Comparison of ENCODE assay signal across 9 cellular contexts in the genomic region with DNA sequence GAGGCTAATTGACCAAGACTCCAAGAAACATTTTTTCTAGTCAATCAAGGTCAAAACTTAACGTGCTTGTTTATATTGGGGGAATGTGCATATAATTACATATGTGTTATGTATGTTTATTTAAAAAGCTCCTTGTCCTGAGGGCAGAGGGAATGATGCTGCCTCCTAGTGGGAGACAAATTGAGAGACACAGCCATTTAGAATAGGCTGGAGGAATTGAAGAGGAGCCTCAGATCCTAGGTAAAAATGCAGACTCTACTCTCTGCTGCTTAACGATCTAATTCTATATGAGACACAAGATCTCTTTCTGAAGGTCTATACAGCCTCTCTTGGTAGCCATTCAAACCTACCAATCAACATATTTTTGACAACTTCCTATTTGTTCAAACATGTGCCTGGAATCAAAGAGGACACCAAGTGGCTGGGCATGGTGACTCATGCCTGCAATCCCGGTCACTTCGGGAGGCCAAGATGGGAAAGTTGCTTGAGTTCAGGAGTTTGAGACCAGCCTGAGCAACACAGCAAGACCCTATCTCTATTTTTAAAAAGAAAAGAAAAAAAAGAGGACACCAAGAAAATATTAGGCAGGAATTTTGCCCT.
DNase-seq lines count a peak whose midpoint lies in the region; ATAC-seq and TF ChIP-seq lines count a peak whose summit lies in the region.
"Had no signal": no experiment of that assay in that cellular context is flagged by ENCODE, and none has a peak within 500 bp of the region (broad histone marks: within the 10 kb centered on the region; RNA-seq: fewer than 3 reads in every experiment).

No MANE protein-coding gene starts in this region.

- no peak overlapping the region for H3K4me3 ChIP-seq in OCI-LY7 (ENCODE audit: low read depth, low read length, poor library complexity, severe bottlenecking)
- H3K4me3 ChIP-seq in subcutaneous abdominal adipose tissue (ENCODE audit: low read depth in 1 of 5, low read length in 5 of 5), result no peak overlapping the region
- no peak overlapping the region for H3K4me3 ChIP-seq in neuronal stem cell (ENCODE audit: low read length in 2 of 2)

- H3K27me3 ChIP-seq in foreskin keratinocyte (no peaks in the 10 kb centered on the region), subcutaneous abdominal adipose tissue (ENCODE audit: control insufficient read depth in 5 of 5, insufficient read depth in 4 of 5, low read length in 5 of 5) (no peaks in the 10 kb centered on the region), neuronal stem cell (ENCODE audit: control insufficient read depth in 3 of 3, insufficient read depth in 3 of 3, low read depth in 1 of 3, low read length in 3 of 3) (peaks cover 0 to 9% (median 0%) of the 10 kb centered on the region in 3 experiments)

- peak; percentile 52 for TF ChIP-seq CTCF in GM13977 (IDR thresholded peaks at IDR 0.05; ENCODE audit: extremely low read depth, insufficient read depth, missing control alignments)
- TF ChIP-seq CTCF in OCI-LY7 (conservative IDR thresholded peaks at IDR 0.05; ENCODE audit: low read length), result peak; percentile 42; the same call in 1 of the 2 replicates
- TF ChIP-seq CTCF in foreskin keratinocyte (conservative IDR thresholded peaks at IDR 0.05), result peak; percentile 65

- H4K91ac ChIP-seq in neuronal stem cell (ENCODE audit: low read depth, low read length, poor library complexity), result no peak overlapping the region

- H3K4me2 ChIP-seq in OCI-LY7 (ENCODE audit: low read length), result no peak overlapping the region
- no peak overlapping the region for H3K4me2 ChIP-seq in neuronal stem cell (ENCODE audit: insufficient read depth, low read length, poor library complexity, severe bottlenecking)

- peak; percentile 43 for ATAC-seq in foreskin keratinocyte
- ATAC-seq in GM18867 (IDR thresholded peaks at IDR 0.05; ENCODE audit: unreplicated experiment), result no peak

- no peak overlapping the region for H2BK12ac ChIP-seq in neuronal stem cell (ENCODE audit: low read length)

- in situ Hi-C loops in GM13977 (cut with MboI; ENCODE audit: low pct_unique_long_range_greater_than_20kb, low sequenced_read_pairs, unreplicated experiment), result no loop called here

- H3K14ac ChIP-seq in neuronal stem cell (ENCODE audit: low read length), result no peak overlapping the region

- H3K9me3 ChIP-seq in OCI-LY7 (ENCODE audit: low read length), result no peaks in the 10 kb centered on the region
- H3K9me3 ChIP-seq in subcutaneous abdominal adipose tissue (ENCODE audit: control insufficient read depth in 5 of 5, low read length in 5 of 5), result no peaks in the 10 kb centered on the region
- no peaks in the 10 kb centered on the region for H3K9me3 ChIP-seq in neuronal stem cell (replicated peaks in 1 of 2; ENCODE audit: control insufficient read depth in 2 of 2, insufficient read depth in 1 of 2, low read depth in 1 of 2, low read length in 2 of 2)

- H4K8ac ChIP-seq in neuronal stem cell (ENCODE audit: low read depth, low read length), result no peak overlapping the region

- H3K27ac ChIP-seq in OCI-LY7 (ENCODE audit: low read depth, low read length, poor library complexity, severe bottlenecking), result no peak overlapping the region
- H3K27ac ChIP-seq in foreskin keratinocyte, result no peak overlapping the region
- peak overlapping the region; percentile 11 for H3K27ac ChIP-seq in subcutaneous abdominal adipose tissue (ENCODE audit: low read depth, low read length)
- H3K27ac ChIP-seq in neuronal stem cell (replicated peaks; ENCODE audit: low read length), result no peak overlapping the region

- no peaks in the 10 kb centered on the region for H4K20me1 ChIP-seq in OCI-LY7 (ENCODE audit: insufficient read depth, low read length)

- H2BK15ac ChIP-seq in neuronal stem cell (ENCODE audit: low read length), result no peak overlapping the region

- WGBS in neuronal stem cell (ENCODE audit: extremely low coverage in 2 of 2, insufficient read length in 2 of 2, insufficient replicate concordance in 1 of 2), 2 donors, result no CpG with 5 or more reads among the region's 4 CpGs

- no peaks in the 10 kb centered on the region for H3K79me2 ChIP-seq in OCI-LY7 (ENCODE audit: insufficient read depth, low read depth, low read length)

- H3K9me2 ChIP-seq in OCI-LY7 (ENCODE audit: insufficient read depth, low read length), result no peaks in the 10 kb centered on the region

- H2AFZ ChIP-seq in OCI-LY7 (ENCODE audit: low read length) (no peak overlapping the region), neuronal stem cell (ENCODE audit: low read length) (no peak overlapping the region)

- no peak overlapping the region for H2BK5ac ChIP-seq in neuronal stem cell (ENCODE audit: low read length)

- H3K4me1 ChIP-seq in OCI-LY7 (ENCODE audit: insufficient read depth, low read length, poor library complexity, severe bottlenecking) (no peaks in the 10 kb centered on the region), foreskin keratinocyte (peaks cover 3% of the 10 kb centered on the region), subcutaneous abdominal adipose tissue (ENCODE audit: control insufficient read depth in 5 of 5, insufficient read depth in 5 of 5, low read length in 5 of 5) (peaks cover 2 to 48% (median 38%) of the 10 kb centered on the region in 5 donors), neuronal stem cell (ENCODE audit: control insufficient read depth in 2 of 2, insufficient read depth in 1 of 2, low read depth in 1 of 2, low read length in 2 of 2) (no peaks in the 10 kb centered on the region)

- CTCF ChIA-PET in OCI-LY7 (lab: Charles Lee; ENCODE audit: unreplicated experiment), result no interaction called here

- no peak overlapping the region for H2AK5ac ChIP-seq in neuronal stem cell (ENCODE audit: low read depth, low read length)

- POLR2A ChIA-PET in OCI-LY7 (lab: Charles Lee), result no interaction called here

- no peak overlapping the region for H2BK120ac ChIP-seq in neuronal stem cell (ENCODE audit: low read depth, low read length)

- no peak overlapping the region for H3K23ac ChIP-seq in neuronal stem cell (ENCODE audit: low read depth, low read length, poor library complexity)

- BruUV-seq in OCI-LY7 (replicated peaks; lab: Mats Ljungman, UMichigan), result no TSS peak

- intact Hi-C loops in OCI-LY7 (cut with micrococcal nuclease; ENCODE audit: unreplicated experiment), result no loop called here

- H3K36me3 ChIP-seq in OCI-LY7 (ENCODE audit: insufficient read depth, low read length), result no peaks in the 10 kb centered on the region
- H3K36me3 ChIP-seq in subcutaneous abdominal adipose tissue (ENCODE audit: control insufficient read depth in 5 of 5, insufficient read depth in 5 of 5, low read length in 5 of 5), result no peaks in the 10 kb centered on the region
- no peaks in the 10 kb centered on the region for H3K36me3 ChIP-seq in neuronal stem cell (replicated peaks in 1 of 2; ENCODE audit: control insufficient read depth in 2 of 2, insufficient read depth in 2 of 2, low read length in 2 of 2)

- no peak overlapping the region for H3K4ac ChIP-seq in neuronal stem cell (ENCODE audit: low read length)

- H3K9ac ChIP-seq in subcutaneous abdominal adipose tissue (ENCODE audit: low read length in 5 of 5) (peak overlapping the region in 1 of 5 donors; percentile 57), neuronal stem cell (ENCODE audit: low read depth, low read length, poor library complexity) (no peak overlapping the region)

- H3K79me1 ChIP-seq in neuronal stem cell (ENCODE audit: low read depth, low read length), result no peaks in the 10 kb centered on the region

- DNase-seq in GM13977 (ENCODE audit: low spot score), result peak; percentile 6
- DNase-seq in OCI-LY7 (ENCODE audit: low spot score), result no peak
- DNase-seq in foreskin keratinocyte, result no peak
- DNase-seq in stimulated activated naive CD4-positive, alpha-beta T cell treated with Interleukin-2 at 50 U/mL for 16 hours (lab: John Stamatoyannopoulos, UW), result no peak
- DNase-seq in neuronal stem cell (ENCODE audit: low spot score), result no peak
- no peak for DNase-seq in NCI-H146 treated with DMSO at 0.1 percent for 48 hours (lab: John Stamatoyannopoulos, UW; ENCODE audit: unreplicated experiment)
- DNase-seq: MM.1S had no signal

- no peak overlapping the region for H3K18ac ChIP-seq in neuronal stem cell (ENCODE audit: low read length)
